Comparison of ENCODE assay signal across 13 cellular contexts in the genomic region with DNA sequence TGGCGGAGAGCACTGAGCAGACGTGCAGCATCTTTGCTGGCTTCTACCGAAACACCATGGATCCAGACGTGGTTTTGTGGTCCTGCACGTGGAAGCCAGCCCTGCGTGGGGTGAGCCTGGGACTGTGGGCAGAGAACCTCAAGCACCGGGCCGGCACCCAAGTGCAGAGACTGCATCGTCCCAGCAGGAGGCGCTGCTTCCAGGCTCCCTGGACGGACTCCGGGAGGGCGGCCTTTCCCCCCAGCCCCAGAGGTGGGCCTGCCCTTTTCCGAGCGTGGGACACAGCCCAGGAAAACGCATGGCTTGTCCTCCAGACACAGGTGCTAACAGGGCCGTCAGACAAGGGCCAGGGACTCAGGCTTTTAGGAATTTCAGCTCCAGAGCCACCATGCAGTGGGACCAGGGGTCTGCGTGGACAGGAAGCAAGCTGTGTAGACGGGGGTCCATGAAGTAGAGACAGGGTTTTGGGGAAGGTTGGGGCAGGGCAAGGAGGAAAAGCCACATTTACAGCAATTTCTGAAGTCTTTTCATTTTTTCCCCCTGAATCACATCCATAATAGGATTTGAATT.
DNase-seq lines count a peak whose midpoint lies in the region; ATAC-seq, FAIRE-seq and TF ChIP-seq lines count a peak whose summit lies in the region.
"Had no signal": no experiment of that assay in that cellular context is flagged by ENCODE, and none has a peak within 500 bp of the region (broad histone marks: within the 10 kb centered on the region; RNA-seq: fewer than 3 reads in every experiment).

No MANE protein-coding gene starts in this region.

- H3K79me1 ChIP-seq in mesenchymal stem cell (replicated peaks; ENCODE audit: low read length, poor library complexity, severe bottlenecking) = no peaks in the 10 kb centered on the region

- H2BK120ac ChIP-seq in mesenchymal stem cell (ENCODE audit: low read depth, low read length) = no peak overlapping the region

- peak in 1 of 2 experiments; percentile 74; a peak in 3 of 6 replicates for ATAC-seq in A549

- H3K4me1 ChIP-seq in A549 = no peaks in the 10 kb centered on the region
- peaks cover 23% of the 10 kb centered on the region for H3K4me1 ChIP-seq in mesenchymal stem cell (ENCODE audit: control insufficient read depth, insufficient read depth, low read depth, low read length)

- TF ChIP-seq RAD21 in A549 (conservative IDR thresholded peaks at IDR 0.05 in 1 of 2, IDR thresholded peaks at IDR 0.05 in 1 of 2) = no peak

- DNase-seq in A549 (ENCODE audit: low read depth in 1 of 2, low spot score in 1 of 2) (no peak), WERI-Rb-1 (no peak), mesenchymal stem cell (no peak), HTR-8/SVneo (ENCODE audit: insufficient read length, low spot score) (no peak), activated gamma-delta T cell (lab: John Stamatoyannopoulos, UW) (no peak), AG08396 (ENCODE audit: low spot score) (no peak)
- DNase-seq in stimulated activated naive CD4-positive, alpha-beta T cell (lab: John Stamatoyannopoulos, UW) = no peak
- DNase-seq: dermis blood vessel endothelial cell, foreskin fibroblast, NCI-H1436 treated with DMSO at 0.1 percent for 48 hours, NCI-H82 had no signal

- no peak overlapping the region for H2AFZ ChIP-seq in mesenchymal stem cell (ENCODE audit: low read depth, low read length)

- H3K9ac ChIP-seq in mesenchymal stem cell (ENCODE audit: low read length) = no peak overlapping the region

- no peak for TF ChIP-seq POLR2A in A549 (IDR thresholded peaks at IDR 0.05; ENCODE audit: low read length)

- peak overlapping the region; percentile 78 for H2AK5ac ChIP-seq in mesenchymal stem cell (ENCODE audit: low read length, severe bottlenecking)

- no peak for TF ChIP-seq EP300 in A549 (IDR thresholded peaks at IDR 0.05)

- H3K9me3 ChIP-seq in A549 (no peaks in the 10 kb centered on the region), WERI-Rb-1 (ENCODE audit: severe bottlenecking) (no peaks in the 10 kb centered on the region), mesenchymal stem cell (ENCODE audit: control insufficient read depth, low read length) (no peaks in the 10 kb centered on the region)
- H3K9me3 ChIP-seq: upper lobe of left lung had no signal

- TF ChIP-seq CTCF in A549 (IDR thresholded peaks at IDR 0.05) (peak; percentile 26; the same call in 2 of the 3 replicates), GM12874 (IDR thresholded peaks at IDR 0.05; ENCODE audit: insufficient read depth, low read depth, low read length) (peak; percentile 55; the same call in 1 of the 2 replicates), WERI-Rb-1 (IDR thresholded peaks at IDR 0.05; ENCODE audit: low read depth, low read length) (peak; percentile 41)

- POLR2A ChIA-PET in A549 (lab: Yijun Ruan, JAX) = no interaction called here

- H4K91ac ChIP-seq in mesenchymal stem cell (ENCODE audit: low read length) = peak overlapping the region; percentile 74

- FAIRE-seq in A549 (lab: Jason Lieb, UNC) (no peak), HTR-8/SVneo (lab: Jason Lieb, UNC) (no peak)

- H2BK12ac ChIP-seq in mesenchymal stem cell (ENCODE audit: low read length in 2 of 2) = no peak overlapping the region

- no peak overlapping the region for H2BK15ac ChIP-seq in mesenchymal stem cell (ENCODE audit: low read depth, poor library complexity, severe bottlenecking)

- H3K23ac ChIP-seq in mesenchymal stem cell (ENCODE audit: low read length in 2 of 2) = no peak overlapping the region

- H3K14ac ChIP-seq in mesenchymal stem cell (ENCODE audit: low read length in 2 of 2) = no peak overlapping the region

- no peak overlapping the region for H3K4ac ChIP-seq in mesenchymal stem cell (ENCODE audit: low read depth in 1 of 2, low read length in 2 of 2)

- H3K4me3 ChIP-seq in A549 (no peak overlapping the region), WERI-Rb-1 (ENCODE audit: low read depth, low read length) (no peak overlapping the region), mesenchymal stem cell (ENCODE audit: insufficient read depth in 1 of 2, low read depth in 1 of 2, low read length in 2 of 2) (no peak overlapping the region)
- H3K4me3 ChIP-seq: upper lobe of left lung had no signal

- no peak overlapping the region for H3K4me2 ChIP-seq in A549
- peak overlapping the region; percentile 60 for H3K4me2 ChIP-seq in mesenchymal stem cell (ENCODE audit: low read length, poor library complexity, severe bottlenecking)

- H2BK5ac ChIP-seq in mesenchymal stem cell (ENCODE audit: low read depth, low read length, poor library complexity, severe bottlenecking) = peak overlapping the region; percentile 36

- 34% methylated on average over 10 of the region's 19 CpGs for WGBS in A549 (ENCODE audit: missing lambda C conversion rate)
- WGBS in mesenchymal stem cell = 68% methylated on average over 18 of the region's 19 CpGs

- no peak overlapping the region for H4K8ac ChIP-seq in mesenchymal stem cell (ENCODE audit: low read length)

- peaks cover 12% of the 10 kb centered on the region for H3K27me3 ChIP-seq in WERI-Rb-1 (ENCODE audit: insufficient read depth, low read depth, severe bottlenecking)
- peaks cover 0 to 2% of the 10 kb centered on the region in 2 experiments for H3K27me3 ChIP-seq in mesenchymal stem cell (ENCODE audit: control insufficient read depth in 1 of 2, insufficient read depth in 1 of 2, low read length in 2 of 2)

- H3K18ac ChIP-seq in mesenchymal stem cell (ENCODE audit: low read depth in 1 of 2, low read length in 2 of 2) = no peak overlapping the region

- CTCF ChIA-PET in A549 (lab: Yijun Ruan, JAX) = interaction anchor here (1.3 to 2.6 kb wide), 3 partner anchors 9 to 61 kb away, joined by 4 to 14 read pairs (median 5); no protein-coding TSS in a partner anchor

- no peaks in the 10 kb centered on the region for H3K36me3 ChIP-seq in WERI-Rb-1
- H3K36me3 ChIP-seq in mesenchymal stem cell (ENCODE audit: control insufficient read depth in 1 of 2, insufficient read depth in 2 of 2, low read depth in 1 of 2, low read length in 2 of 2) = peaks cover 0 to 3% of the 10 kb centered on the region in 2 experiments
- H3K36me3 ChIP-seq: upper lobe of left lung had no signal

- H3K27ac ChIP-seq in A549 = no peak overlapping the region
- H3K27ac ChIP-seq in WERI-Rb-1 = no peak overlapping the region
- H3K27ac ChIP-seq in mesenchymal stem cell (ENCODE audit: low read length, poor library complexity, severe bottlenecking) = peak overlapping the region; percentile 83
- H3K27ac ChIP-seq: upper lobe of left lung had no signal

TF ChIP-seq in A549, 52 proteins besides CTCF, POLR2A, EP300 and RAD21 (continues in another document):
- TF ChIP-seq, protein P1, sequence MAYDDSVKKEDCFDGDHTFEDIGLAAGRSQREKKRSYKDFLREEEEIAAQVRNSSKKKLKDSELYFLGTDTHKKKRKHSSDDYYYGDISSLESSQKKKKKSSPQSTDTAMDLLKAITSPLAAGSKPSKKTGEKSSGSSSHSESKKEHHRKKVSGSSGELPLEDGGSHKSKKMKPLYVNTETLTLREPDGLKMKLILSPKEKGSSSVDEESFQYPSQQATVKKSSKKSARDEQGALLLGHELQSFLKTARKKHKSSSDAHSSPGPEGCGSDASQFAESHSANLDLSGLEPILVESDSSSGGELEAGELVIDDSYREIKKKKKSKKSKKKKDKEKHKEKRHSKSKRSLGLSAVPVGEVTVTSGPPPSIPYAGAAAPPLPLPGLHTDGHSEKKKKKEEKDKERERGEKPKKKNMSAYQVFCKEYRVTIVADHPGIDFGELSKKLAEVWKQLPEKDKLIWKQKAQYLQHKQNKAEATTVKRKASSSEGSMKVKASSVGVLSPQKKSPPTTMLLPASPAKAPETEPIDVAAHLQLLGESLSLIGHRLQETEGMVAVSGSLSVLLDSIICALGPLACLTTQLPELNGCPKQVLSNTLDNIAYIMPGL (CRISPR knock-in tag; IDR thresholded peaks at IDR 0.05; ENCODE audit: borderline replicate concordance) = no peak
- no peak for TF ChIP-seq NFE2L2 (conservative IDR thresholded peaks at IDR 0.05; ENCODE audit: low read length)
- TF ChIP-seq, protein P2, sequence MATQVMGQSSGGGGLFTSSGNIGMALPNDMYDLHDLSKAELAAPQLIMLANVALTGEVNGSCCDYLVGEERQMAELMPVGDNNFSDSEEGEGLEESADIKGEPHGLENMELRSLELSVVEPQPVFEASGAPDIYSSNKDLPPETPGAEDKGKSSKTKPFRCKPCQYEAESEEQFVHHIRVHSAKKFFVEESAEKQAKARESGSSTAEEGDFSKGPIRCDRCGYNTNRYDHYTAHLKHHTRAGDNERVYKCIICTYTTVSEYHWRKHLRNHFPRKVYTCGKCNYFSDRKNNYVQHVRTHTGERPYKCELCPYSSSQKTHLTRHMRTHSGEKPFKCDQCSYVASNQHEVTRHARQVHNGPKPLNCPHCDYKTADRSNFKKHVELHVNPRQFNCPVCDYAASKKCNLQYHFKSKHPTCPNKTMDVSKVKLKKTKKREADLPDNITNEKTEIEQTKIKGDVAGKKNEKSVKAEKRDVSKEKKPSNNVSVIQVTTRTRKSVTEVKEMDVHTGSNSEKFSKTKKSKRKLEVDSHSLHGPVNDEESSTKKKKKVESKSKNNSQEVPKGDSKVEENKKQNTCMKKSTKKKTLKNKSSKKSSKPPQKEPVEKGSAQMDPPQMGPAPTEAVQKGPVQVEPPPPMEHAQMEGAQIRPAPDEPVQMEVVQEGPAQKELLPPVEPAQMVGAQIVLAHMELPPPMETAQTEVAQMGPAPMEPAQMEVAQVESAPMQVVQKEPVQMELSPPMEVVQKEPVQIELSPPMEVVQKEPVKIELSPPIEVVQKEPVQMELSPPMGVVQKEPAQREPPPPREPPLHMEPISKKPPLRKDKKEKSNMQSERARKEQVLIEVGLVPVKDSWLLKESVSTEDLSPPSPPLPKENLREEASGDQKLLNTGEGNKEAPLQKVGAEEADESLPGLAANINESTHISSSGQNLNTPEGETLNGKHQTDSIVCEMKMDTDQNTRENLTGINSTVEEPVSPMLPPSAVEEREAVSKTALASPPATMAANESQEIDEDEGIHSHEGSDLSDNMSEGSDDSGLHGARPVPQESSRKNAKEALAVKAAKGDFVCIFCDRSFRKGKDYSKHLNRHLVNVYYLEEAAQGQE (IDR thresholded peaks at IDR 0.05) = no peak
- no peak for TF ChIP-seq CBX2 (IDR thresholded peaks at IDR 0.05; ENCODE audit: borderline replicate concordance, low read depth)
- TF ChIP-seq MYC (IDR thresholded peaks at IDR 0.05; ENCODE audit: borderline replicate concordance, low read length) = no peak
- TF ChIP-seq HOXB5 (CRISPR knock-in tag; IDR thresholded peaks at IDR 0.05) = no peak
- no peak for TF ChIP-seq ZNF302 (CRISPR knock-in tag; IDR thresholded peaks at IDR 0.05)
- TF ChIP-seq BCL3 (IDR thresholded peaks at IDR 0.05) = no peak
